In genomic region chr2:30172622-30173021, GRCh38 we compare ENCODE assay signal across 27 cellular contexts.
"Had no signal": no experiment of that assay in that cellular context is flagged by ENCODE, and none has a peak within 500 bp of the region (broad histone marks: within the 10 kb centered on the region; RNA-seq: fewer than 3 reads in every experiment).

No MANE protein-coding gene starts in this region.

- H3K36me3 Mint-ChIP-seq: mesothelial cell of epicardium, naive B cell had no signal

- ATAC-seq: esophagus mucosa; pancreas; right lobe of liver; stimulated activated naive B cell treated with anti-CD40 and anti-IgM and Interleukin-4, amounts not matched to agents 10 μg/mL and 1 μg/mL and 100 μg/mL, for 72 hours had no signal

- H3K4me1 Mint-ChIP-seq: endodermal cell, mesothelial cell of epicardium had no signal

- H3K27me3 Mint-ChIP-seq: stimulated activated naive CD8-positive, alpha-beta T cell treated with anti-CD3 and anti-CD28 coated beads, Interleukin-15, Interleukin-2, amounts not matched to agents 100 ng/mL and 50 ng/mL, for 24 hours had no signal

- H3K9me3 Mint-ChIP-seq: endodermal cell; mesothelial cell of epicardium; naive B cell; stimulated activated naive B cell treated with anti-CD40 and anti-IgM and Interleukin-4, amounts not matched to agents 10 μg/mL and 1 μg/mL and 100 μg/mL, for 72 hours; stimulated activated naive CD8-positive, alpha-beta T cell treated with anti-CD3 and anti-CD28 coated beads, Interleukin-15, Interleukin-2, amounts not matched to agents 100 ng/mL and 50 ng/mL, for 24 hours had no signal

- H3K27ac Mint-ChIP-seq: endodermal cell; mesothelial cell of epicardium; stimulated activated naive B cell treated with anti-CD40 and anti-IgM and Interleukin-4, amounts not matched to agents 10 μg/mL and 1 μg/mL and 100 μg/mL, for 72 hours; stimulated activated naive CD8-positive, alpha-beta T cell treated with anti-CD3 and anti-CD28 coated beads, Interleukin-15, Interleukin-2, amounts not matched to agents 100 ng/mL and 50 ng/mL, for 24 hours had no signal

- FAIRE-seq: islet of Langerhans, pancreas, small intestine had no signal

- H3K36me3 ChIP-seq: heart right ventricle, left lung, pancreas, right lobe of liver, suprapubic skin, transverse colon, upper lobe of right lung, uterus had no signal

- H3K27me3 ChIP-seq: dorsolateral prefrontal cortex, heart right ventricle, left lung, neutrophil, pancreas, right lobe of liver, suprapubic skin, transverse colon, upper lobe of right lung, uterus had no signal

- H3K27ac ChIP-seq: dorsolateral prefrontal cortex, epithelial cell of prostate, heart right ventricle, left lung, neutrophil, pancreas, right lobe of liver, suprapubic skin, transverse colon, upper lobe of right lung, uterus had no signal

- DNase-seq: dorsolateral prefrontal cortex; effector CD4-positive, alpha-beta T cell; endodermal cell; foreskin melanocyte; glutamatergic neuron; heart right ventricle; hippocampal formation; left cardiac atrium; left lung; mucosa of descending colon; naive B cell; pancreas; right lobe of liver; small intestine; stimulated activated CD4-positive, alpha-beta T cell treated with anti-CD3 and anti-CD28 coated beads, Interleukin-15, amount 100 ng/mL, for 24 hours; stimulated activated CD4-positive, alpha-beta T cell treated with anti-CD3 and anti-CD28 coated beads, Interleukin-2, amount 100 ng/mL, for 48 hours; stimulated activated naive B cell treated with anti-CD40 and anti-IgM and Interleukin-4, amounts not matched to agents 10 μg/mL and 1 μg/mL and 100 μg/mL, for 72 hours; transverse colon; upper lobe of right lung; uterus had no signal

- H3K4me3 Mint-ChIP-seq: endodermal cell; mesothelial cell of epicardium; naive B cell; stimulated activated naive B cell treated with anti-CD40 and anti-IgM and Interleukin-4, amounts not matched to agents 10 μg/mL and 1 μg/mL and 100 μg/mL, for 72 hours; stimulated activated naive CD8-positive, alpha-beta T cell treated with anti-CD3 and anti-CD28 coated beads, Interleukin-15, Interleukin-2, amounts not matched to agents 100 ng/mL and 50 ng/mL, for 24 hours had no signal

- H3K4me3 ChIP-seq: dorsolateral prefrontal cortex, heart right ventricle, left lung, mucosa of descending colon, pancreas, right lobe of liver, suprapubic skin, transverse colon, upper lobe of right lung, uterus had no signal

- H3K9me3 ChIP-seq: heart right ventricle, left lung, mucosa of descending colon, neutrophil, pancreas, right lobe of liver, suprapubic skin, transverse colon, upper lobe of right lung, uterus had no signal

- H3K4me1 ChIP-seq: left lung, pancreas, right lobe of liver, transverse colon, upper lobe of right lung, uterus had no signal
